Comparison of ENCODE assay signal across 8 cellular contexts in the genomic region with DNA sequence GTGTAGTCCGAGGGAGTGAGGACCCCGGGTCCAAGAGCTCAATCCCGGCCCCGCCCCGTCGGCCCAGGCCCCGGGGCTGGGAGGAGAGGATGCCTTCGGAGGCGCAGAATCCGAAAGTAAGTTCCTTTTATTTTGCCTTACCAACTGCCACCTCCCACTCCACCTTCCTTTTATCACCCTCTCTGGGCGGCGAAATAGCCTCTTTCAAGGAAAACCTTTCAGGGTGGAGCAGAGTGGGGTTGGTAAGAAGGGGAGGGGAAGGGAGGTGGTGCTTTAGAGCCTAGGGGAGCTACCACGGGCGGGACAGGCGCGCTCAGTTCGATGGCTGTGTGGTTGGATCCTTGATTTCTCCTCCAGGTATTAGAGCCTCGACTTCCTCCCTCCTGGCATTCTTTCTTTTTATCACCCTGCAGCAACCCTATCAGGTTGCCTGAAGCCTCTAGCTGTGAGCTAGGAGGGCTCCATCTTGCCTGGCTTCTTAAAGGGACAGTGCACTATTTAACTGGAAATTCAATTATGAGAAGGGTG.
DNase-seq lines count a peak whose midpoint lies in the region; ATAC-seq, FAIRE-seq and TF ChIP-seq lines count a peak whose summit lies in the region.

No MANE protein-coding gene starts in this region.

- no peaks in the 10 kb centered on the region for H3K9me3 Mint-ChIP-seq in CD8-positive, alpha-beta memory T cell
- H3K9me3 Mint-ChIP-seq in activated CD4-positive, alpha-beta memory T cell treated with anti-CD3 and anti-CD28 coated beads for 36 hours: no peaks in the 10 kb centered on the region
- peaks cover 14% of the 10 kb centered on the region for H3K9me3 Mint-ChIP-seq in neural crest cell

- no peak for FAIRE-seq in H54 (lab: Jason Lieb, UNC)

- no peak for TF ChIP-seq POLR2A in H54 (IDR thresholded peaks at IDR 0.05; ENCODE audit: low read depth, low read length)

- peak overlapping the region; percentile 76 for H3K4me3 ChIP-seq in CD8-positive, alpha-beta memory T cell (ENCODE audit: low read length)

- H3K4me1 ChIP-seq in CD8-positive, alpha-beta memory T cell (ENCODE audit: insufficient read depth, low read length): no peaks in the 10 kb centered on the region
- H3K4me1 ChIP-seq in foreskin keratinocyte: no peaks in the 10 kb centered on the region

- CTCF ChIA-PET in CD8-positive, alpha-beta memory T cell (lab: Charles Lee): interaction anchor here (1.5 to 1.9 kb wide), 2 partner anchors 191 to 420 kb away, joined by 6 to 8 read pairs; a partner anchor contains a TSS
- CTCF ChIA-PET in activated CD4-positive, alpha-beta memory T cell treated with anti-CD3 and anti-CD28 coated beads for 36 hours (lab: Charles Lee): interaction anchor here (0.8 to 1.9 kb wide), 6 partner anchors 47 to 419 kb away, joined by 3 to 14 read pairs (median 5); a partner anchor contains a TSS

- H3K36me3 Mint-ChIP-seq in CD8-positive, alpha-beta memory T cell: peaks cover 0 to 6% (median 0%) of the 10 kb centered on the region in 3 donors
- no peaks in the 10 kb centered on the region for H3K36me3 Mint-ChIP-seq in activated CD4-positive, alpha-beta memory T cell treated with anti-CD3 and anti-CD28 coated beads for 36 hours
- peaks cover 6% of the 10 kb centered on the region for H3K36me3 Mint-ChIP-seq in neural crest cell (ENCODE audit: low read depth)

- intact Hi-C loops in activated CD4-positive, alpha-beta memory T cell treated with anti-CD3 and anti-CD28 coated beads for 36 hours (cut with micrococcal nuclease): loop anchor here (1.0 to 5.0 kb wide), 3 partner anchors 191 to 339 kb away; a partner anchor contains a TSS

- TF ChIP-seq CTCF in foreskin keratinocyte (conservative IDR thresholded peaks at IDR 0.05) (no peak), neural crest cell (conservative IDR thresholded peaks at IDR 0.05) (no peak)

- H3K27ac ChIP-seq in CD8-positive, alpha-beta memory T cell (ENCODE audit: low read depth, low read length): peak overlapping the region; percentile 39
- no peak overlapping the region for H3K27ac ChIP-seq in foreskin keratinocyte

- peak in 2 of 5 donors; percentile 0 to 10 for DNase-seq in CD8-positive, alpha-beta memory T cell
- DNase-seq in HT-29 (ENCODE audit: low spot score): peak; percentile 51
- DNase-seq in activated CD4-positive, alpha-beta memory T cell treated with anti-CD3 and anti-CD28 coated beads for 36 hours: peak; percentile 14
- peak in 1 of 2 donors; percentile 20 for DNase-seq in foreskin keratinocyte
- DNase-seq in neural crest cell (ENCODE audit: low read depth, low spot score): peak; percentile 1
- DNase-seq in H54 (ENCODE audit: insufficient read length, low spot score): no peak
- DNase-seq in GM19238 (ENCODE audit: insufficient read length, low spot score): no peak

- no peaks in the 10 kb centered on the region for H3K9me3 ChIP-seq in CD8-positive, alpha-beta memory T cell (ENCODE audit: low read length)

- ATAC-seq in GM19397 (IDR thresholded peaks at IDR 0.05; ENCODE audit: unreplicated experiment): peak; percentile 51
- peak; percentile 80 for ATAC-seq in foreskin keratinocyte

- H3K36me3 ChIP-seq in CD8-positive, alpha-beta memory T cell (ENCODE audit: insufficient read depth, low read length): no peaks in the 10 kb centered on the region

- no peaks in the 10 kb centered on the region for H3K27me3 ChIP-seq in CD8-positive, alpha-beta memory T cell (ENCODE audit: insufficient read depth, low read length, poor library complexity, severe bottlenecking)
- no peaks in the 10 kb centered on the region for H3K27me3 ChIP-seq in foreskin keratinocyte

- peaks cover 0 to 7% of the 10 kb centered on the region in 2 donors for H3K27me3 Mint-ChIP-seq in CD8-positive, alpha-beta memory T cell
- H3K27me3 Mint-ChIP-seq in activated CD4-positive, alpha-beta memory T cell treated with anti-CD3 and anti-CD28 coated beads for 36 hours: no peaks in the 10 kb centered on the region
- no peaks in the 10 kb centered on the region for H3K27me3 Mint-ChIP-seq in neural crest cell (ENCODE audit: low read depth)

- peak overlapping the region in 6 of 8 donors; percentile 37 to 89 (median 79) for H3K27ac Mint-ChIP-seq in CD8-positive, alpha-beta memory T cell
- peak overlapping the region; percentile 79 for H3K27ac Mint-ChIP-seq in activated CD4-positive, alpha-beta memory T cell treated with anti-CD3 and anti-CD28 coated beads for 36 hours
- H3K27ac Mint-ChIP-seq in neural crest cell (ENCODE audit: unreplicated experiment): no peak overlapping the region

- peak overlapping the region; percentile 87 to 95 (median 90) for H3K4me3 Mint-ChIP-seq in CD8-positive, alpha-beta memory T cell
- peak overlapping the region; percentile 82 for H3K4me3 Mint-ChIP-seq in activated CD4-positive, alpha-beta memory T cell treated with anti-CD3 and anti-CD28 coated beads for 36 hours
- H3K4me3 Mint-ChIP-seq in neural crest cell: peak overlapping the region; percentile 96

- H3K4me1 Mint-ChIP-seq in CD8-positive, alpha-beta memory T cell: peaks cover 8 to 19% (median 15%) of the 10 kb centered on the region in 3 donors
- peaks cover 13% of the 10 kb centered on the region for H3K4me1 Mint-ChIP-seq in activated CD4-positive, alpha-beta memory T cell treated with anti-CD3 and anti-CD28 coated beads for 36 hours (ENCODE audit: low read depth)
- H3K4me1 Mint-ChIP-seq in neural crest cell: peaks cover 14% of the 10 kb centered on the region

- POLR2A ChIA-PET in CD8-positive, alpha-beta memory T cell (lab: Charles Lee): interaction anchor here (1.0 kb wide), 1 partner anchor 420 kb away, joined by 3 read pairs; no protein-coding TSS in a partner anchor
- POLR2A ChIA-PET in activated CD4-positive, alpha-beta memory T cell treated with anti-CD3 and anti-CD28 coated beads for 36 hours (lab: Charles Lee): interaction anchor here (1.5 to 1.7 kb wide), 2 partner anchors 420 to 656 kb away, joined by 3 to 6 read pairs; no protein-coding TSS in a partner anchor

Comparison
In these comparisons a context has a peak if more than half of its experiments do, and no peak if none do; other contexts are left out.
1. DNase-seq: peak in HT-29 (single experiment), activated CD4-positive, alpha-beta memory T cell treated with anti-CD3 and anti-CD28 coated beads for 36 hours (single experiment) and neural crest cell (single experiment); none in H54 (single experiment) and GM19238 (single experiment).
2. Peak in every context shown above with its lines, with median percentiles within 50 percentile points of each other: H3K4me3 Mint-ChIP-seq.